Comparison of ENCODE assay signal across 1 cellular context in the genomic region with DNA sequence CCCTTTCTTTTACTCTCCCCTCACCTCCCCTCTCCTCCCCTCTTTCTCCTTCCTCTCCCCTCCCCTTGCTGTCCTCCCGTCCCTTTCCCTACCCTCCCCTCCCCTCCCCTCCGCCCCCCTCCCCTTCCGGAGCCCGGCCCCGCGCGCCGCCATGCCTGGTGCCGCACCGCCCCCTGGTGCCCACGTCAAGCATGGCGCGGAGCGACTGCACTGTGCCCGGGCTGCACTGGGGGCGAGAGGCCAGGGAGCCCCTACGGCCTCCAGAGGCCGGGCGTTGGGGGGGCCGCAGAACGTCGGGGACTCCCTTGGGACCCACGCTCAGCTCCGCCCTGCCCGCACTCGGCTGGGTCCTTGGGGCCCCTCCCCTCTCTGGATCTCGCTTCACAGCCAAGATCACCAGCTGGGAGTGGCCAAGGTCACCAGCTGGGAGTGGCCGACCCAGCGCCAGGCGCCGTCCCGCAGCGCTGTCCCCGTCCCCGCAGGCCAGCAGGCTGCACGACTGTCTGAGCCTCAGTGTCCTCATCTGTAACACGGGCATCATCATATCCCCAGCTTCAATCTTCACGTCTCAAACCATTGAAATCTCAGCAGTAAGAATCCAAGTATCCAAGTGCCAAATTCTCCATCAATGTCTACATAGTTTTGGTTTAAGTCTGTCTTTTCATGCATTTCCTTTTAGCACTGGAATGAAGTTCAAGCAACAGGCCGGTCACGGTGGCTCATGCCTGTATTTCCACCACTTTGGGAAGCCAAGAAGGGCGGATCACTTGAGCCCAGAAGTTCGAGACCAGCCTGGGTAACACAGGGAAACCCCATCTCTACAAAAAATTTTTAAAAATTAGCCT.
TF ChIP-seq lines count a peak whose summit lies in the region.

No MANE protein-coding gene starts in this region.

TF ChIP-seq in GM12878, 131 proteins besides CTCF, POLR2A, EP300 and RAD21:
- TF ChIP-seq MEF2B (IDR thresholded peaks at IDR 0.05; ENCODE audit: partially characterized antibody, poor library complexity, severe bottlenecking) (peak; percentile 65), TCF3 (IDR thresholded peaks at IDR 0.05; ENCODE audit: borderline replicate concordance, insufficient read depth, low read depth, low read length) (no peak), LARP7 (IDR thresholded peaks at IDR 0.05) (peak; percentile 70; the same call in 1 of the 2 replicates), NR2F1 (conservative IDR thresholded peaks at IDR 0.05) (peak; percentile 68; the same call in 1 of the 2 replicates), SMC3 (IDR thresholded peaks at IDR 0.05; ENCODE audit: borderline replicate concordance, low read length) (peak; percentile 37; the same call in 1 of the 2 replicates), RB1 (IDR thresholded peaks at IDR 0.05; ENCODE audit: borderline replicate concordance) (peak; percentile 27; the same call in 1 of the 2 replicates), SMARCA5 (IDR thresholded peaks at IDR 0.05) (0 out of 2 replicates have a peak, but pooled peaks have one; percentile 53), BHLHE40 (IDR thresholded peaks at IDR 0.05; ENCODE audit: borderline replicate concordance in 1 of 2, low read depth in 2 of 2, low read length in 1 of 2) (0 out of 4 replicates have a peak, but pooled peaks of 1 of the 2 experiments have one; percentile 8), YY1 (IDR thresholded peaks at IDR 0.05; ENCODE audit: low read depth, low read length) (peak; percentile 84), GATAD2B (conservative IDR thresholded peaks at IDR 0.05; ENCODE audit: low read depth) (0 out of 2 replicates have a peak, but pooled peaks have one; percentile 39)
- TF ChIP-seq, protein P1, sequence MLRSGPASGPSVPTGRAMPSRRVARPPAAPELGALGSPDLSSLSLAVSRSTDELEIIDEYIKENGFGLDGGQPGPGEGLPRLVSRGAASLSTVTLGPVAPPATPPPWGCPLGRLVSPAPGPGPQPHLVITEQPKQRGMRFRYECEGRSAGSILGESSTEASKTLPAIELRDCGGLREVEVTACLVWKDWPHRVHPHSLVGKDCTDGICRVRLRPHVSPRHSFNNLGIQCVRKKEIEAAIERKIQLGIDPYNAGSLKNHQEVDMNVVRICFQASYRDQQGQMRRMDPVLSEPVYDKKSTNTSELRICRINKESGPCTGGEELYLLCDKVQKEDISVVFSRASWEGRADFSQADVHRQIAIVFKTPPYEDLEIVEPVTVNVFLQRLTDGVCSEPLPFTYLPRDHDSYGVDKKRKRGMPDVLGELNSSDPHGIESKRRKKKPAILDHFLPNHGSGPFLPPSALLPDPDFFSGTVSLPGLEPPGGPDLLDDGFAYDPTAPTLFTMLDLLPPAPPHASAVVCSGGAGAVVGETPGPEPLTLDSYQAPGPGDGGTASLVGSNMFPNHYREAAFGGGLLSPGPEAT (IDR thresholded peaks at IDR 0.05; ENCODE audit: low read depth) = no peak
- TF ChIP-seq, protein P2, sequence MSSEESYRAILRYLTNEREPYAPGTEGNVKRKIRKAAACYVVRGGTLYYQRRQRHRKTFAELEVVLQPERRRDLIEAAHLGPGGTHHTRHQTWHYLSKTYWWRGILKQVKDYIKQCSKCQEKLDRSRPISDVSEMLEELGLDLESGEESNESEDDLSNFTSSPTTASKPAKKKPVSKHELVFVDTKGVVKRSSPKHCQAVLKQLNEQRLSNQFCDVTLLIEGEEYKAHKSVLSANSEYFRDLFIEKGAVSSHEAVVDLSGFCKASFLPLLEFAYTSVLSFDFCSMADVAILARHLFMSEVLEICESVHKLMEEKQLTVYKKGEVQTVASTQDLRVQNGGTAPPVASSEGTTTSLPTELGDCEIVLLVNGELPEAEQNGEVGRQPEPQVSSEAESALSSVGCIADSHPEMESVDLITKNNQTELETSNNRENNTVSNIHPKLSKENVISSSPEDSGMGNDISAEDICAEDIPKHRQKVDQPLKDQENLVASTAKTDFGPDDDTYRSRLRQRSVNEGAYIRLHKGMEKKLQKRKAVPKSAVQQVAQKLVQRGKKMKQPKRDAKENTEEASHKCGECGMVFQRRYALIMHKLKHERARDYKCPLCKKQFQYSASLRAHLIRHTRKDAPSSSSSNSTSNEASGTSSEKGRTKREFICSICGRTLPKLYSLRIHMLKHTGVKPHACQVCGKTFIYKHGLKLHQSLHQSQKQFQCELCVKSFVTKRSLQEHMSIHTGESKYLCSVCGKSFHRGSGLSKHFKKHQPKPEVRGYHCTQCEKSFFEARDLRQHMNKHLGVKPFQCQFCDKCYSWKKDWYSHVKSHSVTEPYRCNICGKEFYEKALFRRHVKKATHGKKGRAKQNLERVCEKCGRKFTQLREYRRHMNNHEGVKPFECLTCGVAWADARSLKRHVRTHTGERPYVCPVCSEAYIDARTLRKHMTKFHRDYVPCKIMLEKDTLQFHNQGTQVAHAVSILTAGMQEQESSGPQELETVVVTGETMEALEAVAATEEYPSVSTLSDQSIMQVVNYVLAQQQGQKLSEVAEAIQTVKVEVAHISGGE (CRISPR knock-in tag; IDR thresholded peaks at IDR 0.05) = no peak
- TF ChIP-seq, protein P3, sequence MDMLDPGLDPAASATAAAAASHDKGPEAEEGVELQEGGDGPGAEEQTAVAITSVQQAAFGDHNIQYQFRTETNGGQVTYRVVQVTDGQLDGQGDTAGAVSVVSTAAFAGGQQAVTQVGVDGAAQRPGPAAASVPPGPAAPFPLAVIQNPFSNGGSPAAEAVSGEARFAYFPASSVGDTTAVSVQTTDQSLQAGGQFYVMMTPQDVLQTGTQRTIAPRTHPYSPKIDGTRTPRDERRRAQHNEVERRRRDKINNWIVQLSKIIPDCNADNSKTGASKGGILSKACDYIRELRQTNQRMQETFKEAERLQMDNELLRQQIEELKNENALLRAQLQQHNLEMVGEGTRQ (IDR thresholded peaks at IDR 0.05; ENCODE audit: borderline replicate concordance, low read depth, low read length) = no peak
TF ChIP-seq in GM12878: peak in this region for 9.
